In genomic region chr7:144769352-144769751, GRCh38 we compare ENCODE assay signal across 11 cellular contexts.
"Had no signal": no experiment of that assay in that cellular context is flagged by ENCODE, and none has a peak within 500 bp of the region (broad histone marks: within the 10 kb centered on the region; RNA-seq: fewer than 3 reads in every experiment).

No MANE protein-coding gene starts in this region.

- DNase-seq: GM23248, GOT3, H7, HFFc6, KG1 had no signal

- H3K4me1 ChIP-seq: HAP-1 had no signal

- H3K27ac Mint-ChIP-seq: HFFc6, IgD-negative memory B cell had no signal

- H3K27ac ChIP-seq: GM23248, HL-60 had no signal

- H3K9me3 ChIP-seq: HAP-1 had no signal

- H3K4me3 Mint-ChIP-seq: HFFc6, IgD-negative memory B cell had no signal

- H3K9me3 Mint-ChIP-seq: IgD-negative memory B cell had no signal

- H3K27me3 Mint-ChIP-seq: IgD-negative memory B cell had no signal

- ATAC-seq: HCT116, HepG2, K562 had no signal

- H3K4me3 ChIP-seq: GM23248, HAP-1, K562 had no signal

- H3K36me3 ChIP-seq: HAP-1 had no signal
